Comparison of ENCODE assay signal across 8 cellular contexts in the genomic region with DNA sequence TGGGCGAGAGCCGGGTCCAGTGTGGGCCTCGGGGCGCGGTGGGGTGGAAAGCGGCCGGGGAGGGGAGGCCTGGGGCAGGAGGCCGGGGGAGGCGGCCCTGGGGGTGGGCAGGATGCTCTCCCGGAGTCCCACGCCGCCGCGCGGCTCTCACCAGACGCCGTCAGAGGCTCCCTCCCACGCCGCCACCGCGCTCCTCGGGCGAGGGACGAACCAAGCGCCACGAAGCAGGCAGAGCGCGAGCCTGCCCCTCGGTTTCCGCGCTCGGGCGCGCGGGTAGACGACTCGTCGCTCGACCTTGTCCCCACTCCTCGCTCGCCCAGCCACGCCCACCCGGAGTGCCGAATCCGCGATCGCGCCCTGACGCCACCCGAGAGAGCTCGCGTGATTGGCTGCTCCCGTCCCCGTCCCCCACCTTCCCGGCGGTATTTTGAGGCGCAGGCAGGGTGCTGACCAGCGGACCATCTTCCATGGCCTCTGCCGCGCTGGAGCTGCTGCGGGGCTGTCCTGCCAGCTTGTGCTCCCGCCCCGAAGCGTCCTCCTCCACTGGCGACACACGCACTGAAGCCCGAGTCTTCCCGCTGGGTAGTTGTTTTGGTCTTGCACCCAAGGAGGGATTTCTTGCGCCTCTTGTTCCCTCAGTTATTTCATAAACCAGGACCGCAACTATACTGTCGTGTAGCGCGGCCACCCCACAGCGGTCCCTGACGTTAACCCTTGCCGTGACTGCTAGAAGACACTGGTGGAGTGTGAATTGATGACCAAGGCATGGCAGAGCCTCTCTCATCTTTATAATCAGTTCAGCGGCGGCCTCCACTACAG.
DNase-seq lines count a peak whose midpoint lies in the region; ATAC-seq and TF ChIP-seq lines count a peak whose summit lies in the region.

A gene with protein sequence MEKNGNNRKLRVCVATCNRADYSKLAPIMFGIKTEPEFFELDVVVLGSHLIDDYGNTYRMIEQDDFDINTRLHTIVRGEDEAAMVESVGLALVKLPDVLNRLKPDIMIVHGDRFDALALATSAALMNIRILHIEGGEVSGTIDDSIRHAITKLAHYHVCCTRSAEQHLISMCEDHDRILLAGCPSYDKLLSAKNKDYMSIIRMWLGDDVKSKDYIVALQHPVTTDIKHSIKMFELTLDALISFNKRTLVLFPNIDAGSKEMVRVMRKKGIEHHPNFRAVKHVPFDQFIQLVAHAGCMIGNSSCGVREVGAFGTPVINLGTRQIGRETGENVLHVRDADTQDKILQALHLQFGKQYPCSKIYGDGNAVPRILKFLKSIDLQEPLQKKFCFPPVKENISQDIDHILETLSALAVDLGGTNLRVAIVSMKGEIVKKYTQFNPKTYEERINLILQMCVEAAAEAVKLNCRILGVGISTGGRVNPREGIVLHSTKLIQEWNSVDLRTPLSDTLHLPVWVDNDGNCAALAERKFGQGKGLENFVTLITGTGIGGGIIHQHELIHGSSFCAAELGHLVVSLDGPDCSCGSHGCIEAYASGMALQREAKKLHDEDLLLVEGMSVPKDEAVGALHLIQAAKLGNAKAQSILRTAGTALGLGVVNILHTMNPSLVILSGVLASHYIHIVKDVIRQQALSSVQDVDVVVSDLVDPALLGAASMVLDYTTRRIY (minus strand): TSS at position 279 of the 819 bp plus-strand sequence. CDS start 9,093 bp downstream, outside the sequence.

- no peak for TF ChIP-seq CTCF in AG04449 (IDR thresholded peaks at IDR 0.05; ENCODE audit: insufficient read depth, low read length, missing control alignments)

- peak within 1 kb of the TSS; percentile 78 for H3K27ac ChIP-seq in cingulate gyrus (ENCODE audit: low read depth, low read length)

- peak within 1 kb of the TSS; percentile 93 for H3K4me3 ChIP-seq in AG04449 (ENCODE audit: low read depth, low read length)

- POLR2A ChIA-PET in AG04449 (lab: Yijun Ruan, JAX) = interaction anchor here (0.7 to 2.1 kb wide), 9 partner anchors 10 to 141 kb away, joined by 3 to 12 read pairs (median 6); a partner anchor contains a TSS

- CTCF ChIA-PET in AG04449 (lab: Yijun Ruan, JAX) = interaction anchor here (1.9 to 2.9 kb wide), 2 partner anchors 11 to 71 kb away, joined by 10 to 14 read pairs; no protein-coding TSS in a partner anchor

- DNase-seq in AG04449 (ENCODE audit: low read depth, low spot score) (peak; percentile 69), NCI-H510A (lab: John Stamatoyannopoulos, UW) (peak; percentile 50), kidney glomerular epithelial cell (lab: John Stamatoyannopoulos, UW) (peak; percentile 61)
- peak; percentile 99 for DNase-seq in activated CD4-positive, alpha-beta T cell treated with anti-CD3 and anti-CD28 coated beads for 48 hours
- DNase-seq in stimulated activated CD4-positive, alpha-beta T cell treated with anti-CD3 and anti-CD28 coated beads, Interleukin-15, amount 100 ng/mL, for 48 hours (ENCODE audit: low read depth in 2 of 2) = peak; percentile 96 to 99

- ATAC-seq in GM18909 (IDR thresholded peaks at IDR 0.05; ENCODE audit: poor library complexity, unreplicated experiment) (peak; percentile 89), HG03159 (IDR thresholded peaks at IDR 0.05; ENCODE audit: unreplicated experiment) (peak; percentile 86)

Comparison
In these comparisons a context has a peak if more than half of its experiments do, and no peak if none do; other contexts are left out.
1. Peak in every context shown above with its lines: DNase-seq, ATAC-seq, H3K4me3 ChIP-seq and H3K27ac ChIP-seq.